ENCODE assay signal across 1 cellular context in genomic region chr14:44914849-44915248, GRCh38.
TF ChIP-seq lines count a peak whose summit lies in the region.

No MANE protein-coding gene starts in this region.

TF ChIP-seq in GM12878, 131 proteins besides CTCF, POLR2A, EP300 and RAD21:
- TF ChIP-seq PKNOX1 (IDR thresholded peaks at IDR 0.05) (peak; percentile 72), GATAD2B (conservative IDR thresholded peaks at IDR 0.05; ENCODE audit: low read depth) (no peak), PBX3 (IDR thresholded peaks at IDR 0.05; ENCODE audit: insufficient replicate concordance, low read depth, low read length) (peak; percentile 54)
